Comparison of ENCODE assay signal across 28 cellular contexts in the genomic region with DNA sequence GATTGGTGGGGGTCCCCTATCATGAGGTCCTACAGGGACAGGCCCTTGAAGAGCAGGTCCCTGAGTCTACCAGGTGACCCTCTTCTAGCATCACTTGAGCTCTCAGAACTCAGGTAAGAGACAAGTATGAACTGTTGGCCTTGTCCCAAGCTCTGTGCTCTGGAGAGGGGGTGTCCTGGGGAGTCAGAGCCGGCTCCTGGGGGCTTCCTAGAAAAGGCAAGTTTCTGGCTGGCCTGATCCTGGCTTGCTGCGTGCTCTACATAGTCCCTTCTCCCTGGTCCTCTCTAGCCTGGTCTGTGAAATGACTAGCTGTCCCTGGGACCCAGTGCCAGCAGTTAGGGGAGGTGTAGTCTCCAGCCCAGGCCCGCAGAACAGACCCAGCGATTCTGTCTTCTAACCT. TPM values are rescaled to one million over a fixed set of nuclear protein-coding genes. Genes with fewer than 3 reads are reported as not detected.
A peak's percentile ranks its signal among the peaks of the same experiment; 100 is the strongest.
DNase-seq lines count a peak whose midpoint lies in the region; FAIRE-seq and TF ChIP-seq lines count a peak whose summit lies in the region.
"Had no signal": no experiment of that assay in that cellular context is flagged by ENCODE, and none has a peak within 500 bp of the region (broad histone marks: within the 10 kb centered on the region; RNA-seq: fewer than 3 reads in every experiment).

No MANE protein-coding gene starts in this region.

- H3K27me3 ChIP-seq in endothelial cell of umbilical vein (ENCODE audit: control insufficient read depth in 2 of 2, insufficient read depth in 2 of 2, low read length in 2 of 2), result no peaks in the 10 kb centered on the region
- H3K27me3 ChIP-seq in spleen (replicated peaks in 1 of 7), result no peaks in the 10 kb centered on the region
- H3K27me3 ChIP-seq: esophagus squamous epithelium, hepatocyte, pancreas, right atrium auricular region, thyroid gland had no signal

- peak overlapping the region; percentile 85 for H3K27ac Mint-ChIP-seq in activated naive CD4-positive, alpha-beta T cell treated with anti-CD3 and anti-CD28 coated beads, Interleukin-2, amount 50 U/mL, for 24 hours
- no peak overlapping the region for H3K27ac Mint-ChIP-seq in activated naive CD4-positive, alpha-beta T cell treated with anti-CD3 and anti-CD28 coated beads for 36 hours
- peak overlapping the region; percentile 83 to 97 (median 91) for H3K27ac Mint-ChIP-seq in IgD-negative memory B cell
- H3K27ac Mint-ChIP-seq: activated T-helper 2 cell treated with anti-CD3 and anti-CD28 coated beads, Interferon-gamma antibody, Interleukin-2, Interleukin-4, amounts not matched to agents 10 μg/mL and 5 μg/mL and 100 μg/mL, durations not matched to agents 14 hours and 24 hours and 36 hours; stimulated activated naive CD8-positive, alpha-beta T cell treated with anti-CD3 and anti-CD28 coated beads, Interleukin-15, Interleukin-2, amounts not matched to agents 100 ng/mL and 50 ng/mL, for 24 hours had no signal

- DNase-seq in activated naive CD4-positive, alpha-beta T cell treated with anti-CD3 and anti-CD28 coated beads for 36 hours, result no peak
- no peak for DNase-seq in endothelial cell of umbilical vein (ENCODE audit: low read depth, low spot score)
- no peak for DNase-seq in spleen
- no peak for DNase-seq in NOMO-1 treated with DMSO at 0.1 percent for 48 hours (lab: John Stamatoyannopoulos, UW; ENCODE audit: unreplicated experiment)
- no peak for DNase-seq in H4 (ENCODE audit: low spot score)
- DNase-seq in dedifferentiated amniotic fluid mesenchymal stem cell (ENCODE audit: extremely low spot score), result no peak
- DNase-seq: activated CD4-positive, alpha-beta T cell treated with anti-CD3 and anti-CD28 coated beads for 1 hour; effector memory CD4-positive, alpha-beta T cell; EL; esophagus squamous epithelium; mesenchymal stem cell; NCI-H1048; NCI-H187; NCI-H524 treated with DMSO at 0.1 percent for 48 hours; stimulated activated CD4-positive, alpha-beta T cell treated with anti-CD3 and anti-CD28 coated beads, Interleukin-12 subunit alpha, Interleukin-12 subunit beta, amount 100 ng/mL, for 4 hours; stimulated activated CD4-positive, alpha-beta T cell treated with anti-CD3 and anti-CD28 coated beads, Interleukin-4, amount 100 ng/mL, for 4 hours; thyroid gland had no signal

- BruUV-seq in endothelial cell of umbilical vein (replicated peaks; lab: Mats Ljungman, UMichigan), result no TSS peak

- H3K4me3 ChIP-seq in endothelial cell of umbilical vein (replicated peaks in 1 of 3; ENCODE audit: insufficient read depth in 1 of 3, low read depth in 1 of 3, low read length in 3 of 3) (no peak overlapping the region), spleen (no peak overlapping the region)
- H3K4me3 ChIP-seq: esophagus squamous epithelium, hepatocyte, pancreas, right atrium auricular region, thyroid gland had no signal

- no peaks in the 10 kb centered on the region for H3K9me3 Mint-ChIP-seq in activated naive CD4-positive, alpha-beta T cell treated with anti-CD3 and anti-CD28 coated beads, Interleukin-2, amount 50 U/mL, for 24 hours
- no peaks in the 10 kb centered on the region for H3K9me3 Mint-ChIP-seq in activated naive CD4-positive, alpha-beta T cell treated with anti-CD3 and anti-CD28 coated beads for 36 hours
- no peaks in the 10 kb centered on the region for H3K9me3 Mint-ChIP-seq in IgD-negative memory B cell
- H3K9me3 Mint-ChIP-seq: activated T-helper 2 cell treated with anti-CD3 and anti-CD28 coated beads, Interferon-gamma antibody, Interleukin-2, Interleukin-4, amounts not matched to agents 10 μg/mL and 5 μg/mL and 100 μg/mL, durations not matched to agents 14 hours and 24 hours and 36 hours; stimulated activated naive CD8-positive, alpha-beta T cell treated with anti-CD3 and anti-CD28 coated beads, Interleukin-15, Interleukin-2, amounts not matched to agents 100 ng/mL and 50 ng/mL, for 24 hours had no signal

- H3K9me3 ChIP-seq in endothelial cell of umbilical vein (replicated peaks; ENCODE audit: control insufficient read depth, insufficient read depth, low read length) (no peaks in the 10 kb centered on the region), spleen (no peaks in the 10 kb centered on the region)
- H3K9me3 ChIP-seq: esophagus squamous epithelium, pancreas, right atrium auricular region, thyroid gland had no signal

- TF ChIP-seq POLR2A in endothelial cell of umbilical vein (IDR thresholded peaks at IDR 0.05; ENCODE audit: low read depth, low read length) (peak; percentile 28), spleen (IDR thresholded peaks at IDR 0.05) (no peak)

- H3K36me3 Mint-ChIP-seq in activated naive CD4-positive, alpha-beta T cell treated with anti-CD3 and anti-CD28 coated beads, Interleukin-2, amount 50 U/mL, for 24 hours, result peaks cover 2% of the 10 kb centered on the region
- H3K36me3 Mint-ChIP-seq in activated naive CD4-positive, alpha-beta T cell treated with anti-CD3 and anti-CD28 coated beads for 36 hours (ENCODE audit: low read depth), result peaks cover 26% of the 10 kb centered on the region
- peaks cover 4% of the 10 kb centered on the region for H3K36me3 Mint-ChIP-seq in IgD-negative memory B cell
- H3K36me3 Mint-ChIP-seq: brain had no signal

- CTCF ChIA-PET in activated naive CD4-positive, alpha-beta T cell treated with anti-CD3 and anti-CD28 coated beads for 36 hours (lab: Charles Lee), result interaction anchor here (1.5 kb wide), 1 partner anchor 32 kb away, joined by 3 read pairs; the partner anchor contains the start of gene STARD10
- CTCF ChIA-PET in endothelial cell of umbilical vein (lab: Charles Lee), result interaction anchor here (1.0 to 1.8 kb wide), 4 partner anchors 11 to 411 kb away, joined by 3 to 6 read pairs (median 3); no protein-coding TSS in a partner anchor

- POLR2A ChIA-PET in endothelial cell of umbilical vein (lab: Charles Lee), result no interaction called here

- dilution Hi-C loops in endothelial cell of umbilical vein (cut with MboI; ENCODE audit: extremely low pct_ligation_motif_present, low sequenced_read_pairs), result no loop called here

- TF ChIP-seq CTCF in endothelial cell of umbilical vein (IDR thresholded peaks at IDR 0.05; ENCODE audit: extremely low read depth in 1 of 2, insufficient read depth in 1 of 2, low read depth in 1 of 2, low read length in 2 of 2), result no peak
- no peak for TF ChIP-seq CTCF in spleen (IDR thresholded peaks at IDR 0.05 in 8 of 11, conservative IDR thresholded peaks at IDR 0.05 in 3 of 11)

- no peaks in the 10 kb centered on the region for H3K79me2 ChIP-seq in endothelial cell of umbilical vein (ENCODE audit: control insufficient read depth, insufficient read depth, low read length)
- H3K79me2 ChIP-seq: hepatocyte had no signal

- 72 to 88% (median 75%) methylated on average over 2 to 4 of the region's 4 CpGs for WGBS in spleen, 5 donors

- H3K27me3 Mint-ChIP-seq in activated naive CD4-positive, alpha-beta T cell treated with anti-CD3 and anti-CD28 coated beads, Interleukin-2, amount 50 U/mL, for 24 hours, result no peaks in the 10 kb centered on the region
- H3K27me3 Mint-ChIP-seq in activated naive CD4-positive, alpha-beta T cell treated with anti-CD3 and anti-CD28 coated beads for 36 hours (ENCODE audit: low read depth), result no peaks in the 10 kb centered on the region
- no peaks in the 10 kb centered on the region for H3K27me3 Mint-ChIP-seq in IgD-negative memory B cell
- H3K27me3 Mint-ChIP-seq: brain; stimulated activated naive CD8-positive, alpha-beta T cell treated with anti-CD3 and anti-CD28 coated beads, Interleukin-15, Interleukin-2, amounts not matched to agents 100 ng/mL and 50 ng/mL, for 24 hours had no signal

- H3K9ac ChIP-seq in endothelial cell of umbilical vein (replicated peaks; ENCODE audit: extremely low read depth, insufficient read depth, low read length), result no peak overlapping the region

- no peak for FAIRE-seq in endothelial cell of umbilical vein (lab: Jason Lieb, UNC)
- FAIRE-seq: frontal cortex, pancreas had no signal

- no peaks in the 10 kb centered on the region for H4K20me1 ChIP-seq in endothelial cell of umbilical vein (replicated peaks; ENCODE audit: control insufficient read depth, extremely low read depth, insufficient read depth, low read length)

- peaks cover 12% of the 10 kb centered on the region for H3K4me1 Mint-ChIP-seq in activated naive CD4-positive, alpha-beta T cell treated with anti-CD3 and anti-CD28 coated beads, Interleukin-2, amount 50 U/mL, for 24 hours
- H3K4me1 Mint-ChIP-seq in activated naive CD4-positive, alpha-beta T cell treated with anti-CD3 and anti-CD28 coated beads for 36 hours (ENCODE audit: low read depth), result peaks cover 9% of the 10 kb centered on the region
- peaks cover 23 to 26% (median 25%) of the 10 kb centered on the region in 3 donors for H3K4me1 Mint-ChIP-seq in IgD-negative memory B cell

- intact Hi-C loops in activated naive CD4-positive, alpha-beta T cell treated with anti-CD3 and anti-CD28 coated beads for 36 hours (cut with micrococcal nuclease), result no loop called here
- intact Hi-C loops in endothelial cell of umbilical vein (cut with micrococcal nuclease) (loop anchor here (10.0 kb wide), 1 partner anchor 549 kb away; the partner anchor contains the start of gene RELT), spleen (cut with DNase I; ENCODE audit: low total_unique reads) (no loop called here)

- H3K9me1 ChIP-seq in endothelial cell of umbilical vein (replicated peaks; ENCODE audit: control insufficient read depth, extremely low read depth, insufficient read depth, low read length), result no peaks in the 10 kb centered on the region

- no peak overlapping the region for H2AFZ ChIP-seq in endothelial cell of umbilical vein (ENCODE audit: low read depth, low read length)
- H2AFZ ChIP-seq: hepatocyte had no signal

- no peak overlapping the region for H3K4me3 Mint-ChIP-seq in activated naive CD4-positive, alpha-beta T cell treated with anti-CD3 and anti-CD28 coated beads, Interleukin-2, amount 50 U/mL, for 24 hours
- H3K4me3 Mint-ChIP-seq in activated naive CD4-positive, alpha-beta T cell treated with anti-CD3 and anti-CD28 coated beads for 36 hours, result no peak overlapping the region
- peak overlapping the region in 1 of 4 donors; percentile 50 for H3K4me3 Mint-ChIP-seq in IgD-negative memory B cell
- H3K4me3 Mint-ChIP-seq: stimulated activated naive CD8-positive, alpha-beta T cell treated with anti-CD3 and anti-CD28 coated beads, Interleukin-15, Interleukin-2, amounts not matched to agents 100 ng/mL and 50 ng/mL, for 24 hours had no signal

- H3K27ac ChIP-seq in endothelial cell of umbilical vein (ENCODE audit: insufficient read depth, low read depth, low read length) (no peak overlapping the region), spleen (peak overlapping the region in 5 of 8 donors; percentile 7 to 88 (median 83))
- H3K27ac ChIP-seq: C4-2B, hepatocyte, HL-60, pancreas, right atrium auricular region, thyroid gland had no signal

- H3K4me2 ChIP-seq in endothelial cell of umbilical vein (ENCODE audit: insufficient read depth, low read length), result no peak overlapping the region
- H3K4me2 ChIP-seq: hepatocyte had no signal

- H3K4me1 ChIP-seq in endothelial cell of umbilical vein (ENCODE audit: control insufficient read depth, extremely low read depth, insufficient read depth, low read length) (peaks cover 7% of the 10 kb centered on the region), spleen (peaks cover 13 to 89% (median 49%) of the 10 kb centered on the region in 6 donors)

- H3K36me3 ChIP-seq in endothelial cell of umbilical vein (ENCODE audit: control insufficient read depth in 2 of 2, extremely low read depth in 1 of 2, insufficient read depth in 2 of 2, low read length in 2 of 2) (no peaks in the 10 kb centered on the region), spleen (peaks cover 0 to 99% (median 76%) of the 10 kb centered on the region in 6 donors)
- H3K36me3 ChIP-seq: pancreas, thyroid gland had no signal

RNA-seq across cellular contexts. Expression of gene ATG16L2, which starts 11.4 kb away (rescaled TPM):
- 100 to 1,000 TPM; 105 to 114 TPM for total RNA-seq in activated naive CD4-positive, alpha-beta T cell treated with anti-CD3 and anti-CD28 coated beads for 36 hours
- polyA plus RNA-seq in IgD-negative memory B cell (32.1 TPM), endothelial cell of umbilical vein (30.5 TPM in 2 replicates), spleen (100 to 1,000 TPM in 2 of 3 donors, 10 to 100 TPM in 1; 96.9 to 343 (median 341) TPM)
- total RNA-seq in endothelial cell of umbilical vein (24.7 and 26.5 TPM in 2 replicates), spleen (100 to 1,000 TPM; 212 to 368 (median 234) TPM)
- 6.3 and 10.5 TPM in 2 replicates for polyA plus RNA-seq in endothelial cell of umbilical vein (2011; cell fraction: cytosol; rRNA removed)
- 210 and 272 TPM in 2 replicates for polyA plus RNA-seq in endothelial cell of umbilical vein (2011; cell fraction: nucleus; rRNA removed)
- 13.6 and 19.3 TPM in 2 replicates for polyA plus RNA-seq in endothelial cell of umbilical vein (2012)
- 29.0 and 38.9 TPM in 2 replicates for polyA minus RNA-seq in endothelial cell of umbilical vein
- polyA minus RNA-seq in endothelial cell of umbilical vein (2011; cell fraction: cytosol; rRNA and poly(A)+ RNA removed), result 3.0 TPM
- 43.4 and 44.2 TPM in 2 replicates for polyA minus RNA-seq in endothelial cell of umbilical vein (2011; cell fraction: nucleus; rRNA and poly(A)+ RNA removed)
- total RNA-seq in H4 (2014; rRNA removed; shearing (Covaris generic)), result 0.66 and 3.4 TPM in 2 replicates

RNA-seq across cellular contexts. Expression of gene STARD10, which starts 31.8 kb away (rescaled TPM):
- 10 to 100 TPM; 11.9 to 12.0 TPM for total RNA-seq in activated naive CD4-positive, alpha-beta T cell treated with anti-CD3 and anti-CD28 coated beads for 36 hours
- polyA plus RNA-seq in IgD-negative memory B cell (33.4 TPM), endothelial cell of umbilical vein (22.5 and 23.2 TPM in 2 replicates), spleen (10 to 100 TPM; 23.7 to 46.7 (median 31.9) TPM)
- total RNA-seq in endothelial cell of umbilical vein (14.4 and 16.1 TPM in 2 replicates), spleen (10 to 100 TPM; 19.7 to 35.1 (median 27.9) TPM)
- polyA plus RNA-seq in endothelial cell of umbilical vein (2011; cell fraction: cytosol; rRNA removed), result 21.4 and 23.1 TPM in 2 replicates
- polyA plus RNA-seq in endothelial cell of umbilical vein (2011; cell fraction: nucleus; rRNA removed), result 10.3 and 14.7 TPM in 2 replicates
- polyA plus RNA-seq in endothelial cell of umbilical vein (2012), result 14.6 and 26.1 TPM in 2 replicates
- 16.3 and 24.0 TPM in 2 replicates for polyA minus RNA-seq in endothelial cell of umbilical vein
- 4.6 TPM for polyA minus RNA-seq in endothelial cell of umbilical vein (2011; cell fraction: cytosol; rRNA and poly(A)+ RNA removed)
- polyA minus RNA-seq in endothelial cell of umbilical vein (2011; cell fraction: nucleus; rRNA and poly(A)+ RNA removed), result 2.8 and 2.9 TPM in 2 replicates
- total RNA-seq in H4 (2014; rRNA removed; shearing (Covaris generic)), result 23.2 and 25.1 TPM in 2 replicates
